In genomic region chr18:21612125-21613100, GRCh38 we compare ENCODE assay signal across 8 cellular contexts. TPM values are rescaled to one million over a fixed set of nuclear protein-coding genes. Genes with fewer than 3 reads are reported as not detected.
DNase-seq lines count a peak whose midpoint lies in the region; ATAC-seq and TF ChIP-seq lines count a peak whose summit lies in the region.

Gene SNRPD1 (plus strand): TSS chr18:21612314. CDS start chr18:21612430, 116 bp downstream.

- TF ChIP-seq RAD21 in Ishikawa (IDR thresholded peaks at IDR 0.05; ENCODE audit: low read depth) = no peak

- H3K9me3 ChIP-seq in mucosa of rectum (ENCODE audit: control insufficient read depth in 2 of 2, low read length in 2 of 2) = no peaks in the 10 kb centered on the region

- peak; percentile 95 for ATAC-seq in GM21576 (IDR thresholded peaks at IDR 0.05; ENCODE audit: unreplicated experiment)

- H3K4me1 ChIP-seq in mucosa of rectum (ENCODE audit: control insufficient read depth in 2 of 2, insufficient read depth in 2 of 2, low read length in 2 of 2) = peaks cover 7 to 8% of the 10 kb centered on the region in 2 donors

- H3K9ac ChIP-seq in mucosa of rectum (ENCODE audit: low read depth in 1 of 2, low read length in 2 of 2) = peak within 1 kb of the TSS; percentile 79 to 85

- H3K27me3 ChIP-seq in mucosa of rectum (ENCODE audit: control insufficient read depth in 2 of 2, insufficient read depth in 2 of 2, low read length in 2 of 2) = no peaks in the 10 kb centered on the region

- peak; percentile 63 for DNase-seq in DMS53 treated with DMSO at 0.1 percent for 48 hours (lab: John Stamatoyannopoulos, UW; ENCODE audit: unreplicated experiment)
- peak; percentile 34 for DNase-seq in OCI-M2 (lab: John Stamatoyannopoulos, UW; ENCODE audit: unreplicated experiment)
- peak; percentile 92 for DNase-seq in activated T-cell treated with anti-CD3 and anti-CD28 coated beads for 48 hours (ENCODE audit: low read depth)
- DNase-seq in epithelial cell of proximal tubule (ENCODE audit: low read depth) = peak; percentile 48
- peak; percentile 93 for DNase-seq in stimulated activated CD8-positive, alpha-beta memory T cell treated with anti-CD3 and anti-CD28 coated beads, Interleukin-4, amount 100 ng/mL, for 48 hours

- H3K4me3 ChIP-seq in epithelial cell of proximal tubule (ENCODE audit: low read depth, low read length) (peak within 1 kb of the TSS; percentile 74), mucosa of rectum (ENCODE audit: low read length in 2 of 2) (peak within 1 kb of the TSS; percentile 78 to 94)

- TF ChIP-seq CTCF in epithelial cell of proximal tubule (conservative IDR thresholded peaks at IDR 0.05; ENCODE audit: low read depth, low read length) = peak; percentile 94

- H3K36me3 ChIP-seq in mucosa of rectum (ENCODE audit: control insufficient read depth in 2 of 2, insufficient read depth in 2 of 2, low read length in 2 of 2) = peaks cover 0 to 6% of the 10 kb centered on the region in 2 donors

- H3K27ac ChIP-seq in mucosa of rectum (ENCODE audit: low read depth in 2 of 2, low read length in 2 of 2) = peak within 1 kb of the TSS; percentile 85 to 90

- peak; percentile 50; the same call in 1 of the 2 replicates for TF ChIP-seq EP300 in Ishikawa (IDR thresholded peaks at IDR 0.05; ENCODE audit: borderline replicate concordance)

TF ChIP-seq in Ishikawa, 13 proteins besides CTCF, POLR2A, EP300 and RAD21:
- TF ChIP-seq CEBPB (IDR thresholded peaks at IDR 0.05) (no peak), FOXM1 (IDR thresholded peaks at IDR 0.05; ENCODE audit: borderline replicate concordance, low read depth) (peak; percentile 56; the same call in 1 of the 2 replicates), TCF12 (IDR thresholded peaks at IDR 0.05; ENCODE audit: low read depth) (peak; percentile 77), EGR1 (IDR thresholded peaks at IDR 0.05) (peak; percentile 11; the same call in 1 of the 2 replicates), ZBTB7A (IDR thresholded peaks at IDR 0.05; ENCODE audit: low read depth) (no peak), MAX (IDR thresholded peaks at IDR 0.05) (peak; percentile 99), CREB1 (IDR thresholded peaks at IDR 0.05; ENCODE audit: low read depth) (peak; percentile 57), TAF1 (IDR thresholded peaks at IDR 0.05; ENCODE audit: low read depth) (peak; percentile 95), USF1 (IDR thresholded peaks at IDR 0.05) (no peak; the same call in 1 of the 2 replicates), TEAD4 (IDR thresholded peaks at IDR 0.05) (peak; percentile 37; the same call in 1 of the 2 replicates), YY1 (IDR thresholded peaks at IDR 0.05; ENCODE audit: low read depth) (peak; percentile 88), REST (IDR thresholded peaks at IDR 0.05; ENCODE audit: low read depth) (no peak), NFIC (IDR thresholded peaks at IDR 0.05) (peak; percentile 30; the same call in 1 of the 2 replicates)

RNA-seq across cellular contexts. Expression of gene SNRPD1, which starts in this region (rescaled TPM):
- 29.4 and 54.3 TPM in 2 replicates for total RNA-seq in epithelial cell of proximal tubule

Comparison
In these comparisons a context has a peak if more than half of its experiments do, and no peak if none do; other contexts are left out.
1. Peak in every context shown above with its lines: DNase-seq, ATAC-seq, H3K4me3 ChIP-seq and H3K27ac ChIP-seq.
2. DNase-seq: peak in every context shown above with its lines; median percentile 93 in stimulated activated CD8-positive, alpha-beta memory T cell treated with anti-CD3 and anti-CD28 coated beads, Interleukin-4, amount 100 ng/mL, for 48 hours; 92 in activated T-cell treated with anti-CD3 and anti-CD28 coated beads for 48 hours; 63 in DMS53 treated with DMSO at 0.1 percent for 48 hours; 48 in epithelial cell of proximal tubule; 34 in OCI-M2.